ENCODE assay signal across 8 cellular contexts in the genomic region with DNA sequence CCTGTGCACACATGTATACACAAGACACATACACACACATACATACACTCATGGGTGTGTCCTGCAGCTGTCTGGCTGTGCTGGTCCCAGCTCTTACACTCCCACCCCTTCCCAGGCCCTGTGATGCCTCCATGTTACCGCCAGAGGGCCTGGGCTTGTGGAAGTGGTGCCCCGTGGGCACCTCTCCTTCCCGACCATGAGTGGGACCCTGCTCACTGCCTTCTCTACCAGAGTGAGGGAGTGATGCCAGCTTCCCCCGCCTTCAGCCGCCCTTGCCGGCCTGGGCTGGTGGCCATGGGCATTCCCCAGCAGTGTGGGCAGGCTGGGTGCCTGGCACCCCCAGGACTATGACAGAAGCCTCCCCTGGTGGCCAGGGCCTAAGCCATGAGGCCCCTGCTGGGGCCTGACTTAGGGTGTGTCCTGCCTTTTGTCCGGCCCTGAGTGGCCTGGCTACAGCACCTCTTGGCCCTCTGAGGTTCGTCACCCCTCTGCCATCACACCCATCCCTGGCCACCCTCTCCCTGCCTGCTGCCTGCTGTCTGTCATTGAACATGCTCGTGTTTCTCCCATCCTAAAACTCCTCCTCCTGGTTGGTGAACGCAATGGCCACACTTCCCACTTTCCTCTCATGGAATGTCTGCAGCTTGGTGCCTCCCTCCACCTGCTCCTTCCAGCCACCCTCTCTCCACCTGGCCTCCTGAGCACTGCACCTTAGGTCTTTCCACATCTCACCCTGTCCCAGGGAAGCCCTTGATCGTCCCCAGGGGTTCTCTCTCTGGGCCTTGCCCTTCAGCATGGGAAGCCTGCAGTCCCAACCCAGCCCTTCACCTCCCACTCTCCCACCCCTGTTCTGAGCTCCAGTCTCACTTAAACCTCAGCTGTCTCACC. TPM values are rescaled to one million over a fixed set of nuclear protein-coding genes. Genes with fewer than 3 reads are reported as not detected.
DNase-seq lines count a peak whose midpoint lies in the region; ATAC-seq and TF ChIP-seq lines count a peak whose summit lies in the region.

No MANE protein-coding gene starts in this region.

- H3K27me3 ChIP-seq in PC-3 (ENCODE audit: low read length), result no peaks in the 10 kb centered on the region
- no peaks in the 10 kb centered on the region for H3K27me3 ChIP-seq in esophagus muscularis mucosa
- no peaks in the 10 kb centered on the region for H3K27me3 ChIP-seq in osteoblast (ENCODE audit: insufficient read depth, low read length)
- H3K27me3 ChIP-seq in CD4-positive, alpha-beta memory T cell (ENCODE audit: insufficient read depth, low read length), result no peaks in the 10 kb centered on the region
- no peaks in the 10 kb centered on the region for H3K27me3 ChIP-seq in sigmoid colon

- H4K20me1 ChIP-seq in PC-3 (ENCODE audit: low read length) (no peaks in the 10 kb centered on the region), osteoblast (ENCODE audit: insufficient read depth, low read length) (peaks cover 12% of the 10 kb centered on the region)

- H3K4me1 ChIP-seq in PC-3 (ENCODE audit: insufficient read depth, low read length) (peaks cover 11% of the 10 kb centered on the region), esophagus muscularis mucosa (peaks cover 14 to 27% (median 19%) of the 10 kb centered on the region in 4 donors), osteoblast (ENCODE audit: insufficient read depth, low read length) (peaks cover 7% of the 10 kb centered on the region), sigmoid colon (peaks cover 0 to 23% (median 9%) of the 10 kb centered on the region in 4 donors)
- H3K4me1 ChIP-seq in CD4-positive, alpha-beta memory T cell (ENCODE audit: insufficient read depth, low read length), result no peaks in the 10 kb centered on the region

- no peaks in the 10 kb centered on the region for H3K9me2 ChIP-seq in PC-3 (replicated peaks; ENCODE audit: low read length)

- 62% methylated on average over 8 of the region's 11 CpGs for WGBS in esophagus muscularis mucosa
- 66 to 76% methylated on average over 11 of the region's 11 CpGs for WGBS in sigmoid colon, 2 donors

- H3K4me1 Mint-ChIP-seq in CD4-positive, alpha-beta memory T cell, result peaks cover 0 to 5% (median under 1%) of the 10 kb centered on the region in 4 donors

- H3K27me3 Mint-ChIP-seq in CD4-positive, alpha-beta memory T cell, result no peaks in the 10 kb centered on the region

- H3K9ac ChIP-seq in PC-3 (ENCODE audit: low read length), result no peak overlapping the region

- ATAC-seq in PC-3 (no peak; the same call in 1 of the 2 replicates), GM18907 (IDR thresholded peaks at IDR 0.05; ENCODE audit: unreplicated experiment) (no peak)

- TF ChIP-seq POLR2A in esophagus muscularis mucosa (IDR thresholded peaks at IDR 0.05; ENCODE audit: low read depth), result no peak
- no peak for TF ChIP-seq POLR2A in sigmoid colon (IDR thresholded peaks at IDR 0.05)

- no peak overlapping the region for H3K4me3 Mint-ChIP-seq in CD4-positive, alpha-beta memory T cell

- H3K79me2 ChIP-seq in PC-3 (ENCODE audit: low read length), result no peaks in the 10 kb centered on the region
- H3K79me2 ChIP-seq in osteoblast (ENCODE audit: insufficient read depth, low read length), result no peaks in the 10 kb centered on the region

- H3K9me3 ChIP-seq in PC-3 (ENCODE audit: low read length) (peaks cover 5% of the 10 kb centered on the region; the same call in 1 of the 2 replicates), esophagus muscularis mucosa (peaks cover 0 to 3% (median 0%) of the 10 kb centered on the region in 4 donors), osteoblast (ENCODE audit: low read depth, low read length) (no peaks in the 10 kb centered on the region), sigmoid colon (peaks cover 0 to 3% (median 0%) of the 10 kb centered on the region in 4 donors)
- H3K9me3 ChIP-seq in CD4-positive, alpha-beta memory T cell (ENCODE audit: control insufficient read depth in 1 of 2, low read length in 2 of 2), result no peaks in the 10 kb centered on the region

- intact Hi-C loops in PC-3 (cut with micrococcal nuclease) (no loop called here), esophagus muscularis mucosa (cut with DNase I) (loop anchor here (2.0 to 10.0 kb wide), 2 partner anchors 154 to 390 kb away; partner anchors contain the start of gene WNT7A), sigmoid colon (cut with DNase I) (no loop called here)
- intact Hi-C loops in CD4-positive, alpha-beta memory T cell (cut with micrococcal nuclease), result no loop called here

- BruUV-seq in PC-3 (replicated peaks; lab: Mats Ljungman, UMichigan), result no TSS peak

- TF ChIP-seq CTCF in GM12873 (IDR thresholded peaks at IDR 0.05; ENCODE audit: insufficient read depth, low read depth, low read length, missing control alignments) (peak; percentile 81), PC-3 (conservative IDR thresholded peaks at IDR 0.05; ENCODE audit: low read depth, low read length) (peak; percentile 37; the same call in 1 of the 2 replicates), esophagus muscularis mucosa (IDR thresholded peaks at IDR 0.05) (peak; percentile 27 to 57 (median 33)), osteoblast (IDR thresholded peaks at IDR 0.05; ENCODE audit: extremely low read depth, low read depth, low read length) (peak; percentile 57), sigmoid colon (IDR thresholded peaks at IDR 0.05) (peak in 2 of 4 experiments; percentile 27 to 33)

- H3K36me3 ChIP-seq in PC-3 (ENCODE audit: low read depth, low read length), result 0 out of 2 replicates have a peak, but pooled peaks cover 4% of the 10 kb centered on the region
- peaks cover 8 to 48% (median 26%) of the 10 kb centered on the region in 4 donors for H3K36me3 ChIP-seq in esophagus muscularis mucosa
- no peaks in the 10 kb centered on the region for H3K36me3 ChIP-seq in osteoblast (ENCODE audit: insufficient read depth, low read length)
- no peaks in the 10 kb centered on the region for H3K36me3 ChIP-seq in CD4-positive, alpha-beta memory T cell (ENCODE audit: insufficient read depth, low read length)
- peaks cover 0 to 23% (median 6%) of the 10 kb centered on the region in 4 donors for H3K36me3 ChIP-seq in sigmoid colon

- H3K4me2 ChIP-seq in PC-3 (ENCODE audit: low read length), result no peak overlapping the region
- H3K4me2 ChIP-seq in osteoblast (ENCODE audit: insufficient read depth, low read length), result no peak overlapping the region

- H3K36me3 Mint-ChIP-seq in CD4-positive, alpha-beta memory T cell, result peaks cover 2 to 3% of the 10 kb centered on the region in 2 donors

- H3F3A ChIP-seq in PC-3 (ENCODE audit: low read length, unreplicated experiment), result no peaks in the 10 kb centered on the region

- H3K27ac Mint-ChIP-seq in CD4-positive, alpha-beta memory T cell, result peak overlapping the region in 1 of 7 donors; percentile 22

- H3K4me3 ChIP-seq in PC-3 (ENCODE audit: low read length) (no peak overlapping the region), esophagus muscularis mucosa (no peak overlapping the region), osteoblast (ENCODE audit: insufficient read depth, low read length) (no peak overlapping the region), sigmoid colon (no peak overlapping the region)
- H3K4me3 ChIP-seq in CD4-positive, alpha-beta memory T cell (ENCODE audit: low read length in 2 of 2), result no peak overlapping the region

- H3K27ac ChIP-seq in PC-3 (ENCODE audit: low read length), result no peak overlapping the region
- no peak overlapping the region for H3K27ac ChIP-seq in esophagus muscularis mucosa (replicated peaks in 1 of 4)
- no peak overlapping the region for H3K27ac ChIP-seq in osteoblast (ENCODE audit: low read depth, low read length)
- H3K27ac ChIP-seq in CD4-positive, alpha-beta memory T cell (ENCODE audit: low read depth, low read length), result no peak overlapping the region
- no peak overlapping the region for H3K27ac ChIP-seq in sigmoid colon

- CTCF ChIA-PET in PC-3 (lab: Charles Lee), result interaction anchor here (0.6 to 1.9 kb wide), 3 partner anchors 15 to 154 kb away, joined by 7 to 125 read pairs (median 7); partner anchors contain the start of gene HDAC11
- CTCF ChIA-PET in CD4-positive, alpha-beta memory T cell (lab: Charles Lee; ENCODE audit: partially characterized antibody), result interaction anchor here (0.8 to 3.2 kb wide), 12 partner anchors 8 to 403 kb away, joined by 3 to 174 read pairs (median 8); partner anchors contain the start of gene WNT7A

- TF ChIP-seq EP300 in esophagus muscularis mucosa (IDR thresholded peaks at IDR 0.05) (no peak), sigmoid colon (IDR thresholded peaks at IDR 0.05) (no peak)

- no peaks in the 10 kb centered on the region for H3K9me3 Mint-ChIP-seq in CD4-positive, alpha-beta memory T cell

- H2AFZ ChIP-seq in PC-3 (ENCODE audit: low read length) (no peak overlapping the region), osteoblast (ENCODE audit: low read length) (no peak overlapping the region)

- no peak for DNase-seq in PC-3
- DNase-seq in esophagus muscularis mucosa (ENCODE audit: extremely low spot score), result no peak
- peak; percentile 54 for DNase-seq in osteoblast (ENCODE audit: insufficient read length, low spot score, missing footprints)
- no peak for DNase-seq in CD4-positive, alpha-beta memory T cell
- DNase-seq in sigmoid colon, result no peak
- no peak for DNase-seq in stimulated activated CD4-positive, alpha-beta T cell treated with anti-CD3 and anti-CD28 coated beads, Interleukin-4, amount 100 ng/mL, for 24 hours

- POLR2A ChIA-PET in PC-3 (lab: Charles Lee; ENCODE audit: unreplicated experiment), result no interaction called here
- POLR2A ChIA-PET in CD4-positive, alpha-beta memory T cell (lab: Charles Lee; ENCODE audit: partially characterized antibody), result interaction anchor here (0.6 to 2.2 kb wide), 4 partner anchors 15 to 682 kb away, joined by 3 to 11 read pairs (median 6); no protein-coding TSS in a partner anchor

RNA-seq across cellular contexts. Expression of gene HDAC11, which starts 14.6 kb away (rescaled TPM):
- total RNA-seq in PC-3 (2014; rRNA removed) (21.8 and 24.2 TPM in 2 replicates), esophagus muscularis mucosa (10 to 100 TPM; 15.8 to 41.0 (median 32.2) TPM), osteoblast (10.9 and 11.2 TPM in 2 replicates), sigmoid colon (10 to 100 TPM; 15.5 to 17.2 (median 16.7) TPM)
- 1 to 10 TPM; 7.1 to 7.6 TPM for total RNA-seq in CD4-positive, alpha-beta memory T cell
- 1 to 10 TPM; 5.0 to 8.8 TPM for polyA plus RNA-seq in CD4-positive, alpha-beta memory T cell
- polyA plus RNA-seq in sigmoid colon, result 10 to 100 TPM; 20.6 to 30.3 (median 22.8) TPM

RNA-seq across cellular contexts. Expression of gene FBLN2, which starts 54.2 kb away (rescaled TPM):
- 0.11 and 2.1 TPM in 2 replicates for total RNA-seq in PC-3 (2014; rRNA removed)
- total RNA-seq in esophagus muscularis mucosa, result 100 to 1,000 TPM; 130 to 244 (median 136) TPM
- total RNA-seq in osteoblast, result 46.0 and 54.6 TPM in 2 replicates
- total RNA-seq in CD4-positive, alpha-beta memory T cell, result not detected
- polyA plus RNA-seq in CD4-positive, alpha-beta memory T cell, result not detected
- 100 to 1,000 TPM in 1 of 4 donors, 10 to 100 TPM in 3; 18.7 to 134 (median 56.5) TPM for total RNA-seq in sigmoid colon
- 10 to 100 TPM in 1 of 3 donors, 1 to 10 TPM in 2; 1.2 to 14.8 (median 4.2) TPM for polyA plus RNA-seq in sigmoid colon
